17 cellular contexts compared by ENCODE assay signal in genomic region chr12:119826661-119827435, GRCh38.
"Had no signal": no experiment of that assay in that cellular context is flagged by ENCODE, and none has a peak within 500 bp of the region (broad histone marks: within the 10 kb centered on the region; RNA-seq: fewer than 3 reads in every experiment).

No MANE protein-coding gene starts in this region.

- H3K36me3 Mint-ChIP-seq: immature natural killer cell, memory B cell had no signal

- H3K27ac ChIP-seq: breast epithelium, coronary artery, pancreas, spleen had no signal

- H3K9me3 Mint-ChIP-seq: activated CD4-positive, alpha-beta T cell treated with anti-CD3 and anti-CD28 coated beads, Interleukin-2, amount 10 ng/mL, durations not matched to agents 24 days and 14 days; activated naive CD4-positive, alpha-beta T cell treated with anti-CD3 and anti-CD28 coated beads, Interleukin-2, amount 10 ng/mL, durations not matched to agents 7 days and 5 days; activated T-cell treated with anti-CD3 and anti-CD28 coated beads, Interleukin-2, amount 50 U/mL, for 24 hours; immature natural killer cell; memory B cell had no signal

- H3K4me1 ChIP-seq: breast epithelium, spleen had no signal

- H3K27ac Mint-ChIP-seq: activated CD4-positive, alpha-beta T cell treated with anti-CD3 and anti-CD28 coated beads, Interleukin-2, amount 10 ng/mL, durations not matched to agents 24 days and 14 days; activated CD8-positive, alpha-beta T cell treated with anti-CD3 and anti-CD28 coated beads, Interleukin-2, amount 10 ng/mL, durations not matched to agents 7 days and 5 days; activated naive CD4-positive, alpha-beta T cell treated with anti-CD3 and anti-CD28 coated beads, Interleukin-2, amount 10 ng/mL, durations not matched to agents 7 days and 5 days; activated naive CD8-positive, alpha-beta T cell treated with anti-CD3 and anti-CD28 coated beads, Interleukin-2, amount 50 U/mL, for 24 hours; activated T-cell treated with anti-CD3 and anti-CD28 coated beads, Interleukin-2, amount 50 U/mL, for 24 hours; immature natural killer cell; memory B cell; naive thymus-derived CD4-positive, alpha-beta T cell; stimulated activated naive B cell treated with anti-CD40 and anti-IgM and Interleukin-4, amounts not matched to agents 10 μg/mL and 1 μg/mL and 100 μg/mL, for 72 hours had no signal

- H3K4me3 ChIP-seq: breast epithelium, coronary artery, pancreas, spleen had no signal

- FAIRE-seq: endometrium, pancreas had no signal

- H3K4me3 Mint-ChIP-seq: activated CD4-positive, alpha-beta T cell treated with anti-CD3 and anti-CD28 coated beads, Interleukin-2, amount 10 ng/mL, durations not matched to agents 24 days and 14 days; activated CD8-positive, alpha-beta T cell treated with anti-CD3 and anti-CD28 coated beads, Interleukin-2, amount 10 ng/mL, durations not matched to agents 7 days and 5 days; activated naive CD4-positive, alpha-beta T cell treated with anti-CD3 and anti-CD28 coated beads, Interleukin-2, amount 10 ng/mL, durations not matched to agents 7 days and 5 days; activated naive CD8-positive, alpha-beta T cell treated with anti-CD3 and anti-CD28 coated beads, Interleukin-2, amount 50 U/mL, for 24 hours; activated T-cell treated with anti-CD3 and anti-CD28 coated beads, Interleukin-2, amount 50 U/mL, for 24 hours; immature natural killer cell; memory B cell; naive thymus-derived CD4-positive, alpha-beta T cell; stimulated activated naive B cell treated with anti-CD40 and anti-IgM and Interleukin-4, amounts not matched to agents 10 μg/mL and 1 μg/mL and 100 μg/mL, for 72 hours had no signal

- ATAC-seq: activated CD8-positive, alpha-beta T cell treated with anti-CD3 and anti-CD28 coated beads, Interleukin-2, amount 10 ng/mL, durations not matched to agents 7 days and 5 days; activated naive CD8-positive, alpha-beta T cell treated with anti-CD3 and anti-CD28 coated beads, Interleukin-2, amount 50 U/mL, for 24 hours; naive thymus-derived CD4-positive, alpha-beta T cell; pancreas; sciatic nerve had no signal

- DNase-seq: activated CD4-positive, alpha-beta T cell treated with anti-CD3 and anti-CD28 coated beads, Interleukin-2, amount 10 ng/mL, durations not matched to agents 24 days and 14 days; activated CD4-positive, CD25-positive, alpha-beta regulatory T cell; activated CD8-positive, alpha-beta T cell treated with anti-CD3 and anti-CD28 coated beads, Interleukin-2, amount 10 ng/mL, durations not matched to agents 7 days and 5 days; activated naive CD4-positive, alpha-beta T cell treated with anti-CD3 and anti-CD28 coated beads, Interleukin-2, amount 10 ng/mL, durations not matched to agents 7 days and 5 days; activated naive CD8-positive, alpha-beta T cell treated with anti-CD3 and anti-CD28 coated beads, Interleukin-2, amount 50 U/mL, for 24 hours; activated T-cell treated with anti-CD3 and anti-CD28 coated beads, Interleukin-2, amount 50 U/mL, for 24 hours; aorta; immature natural killer cell; naive thymus-derived CD4-positive, alpha-beta T cell; pancreas; spleen; stimulated activated naive B cell treated with anti-CD40 and anti-IgM and Interleukin-4, amounts not matched to agents 10 μg/mL and 1 μg/mL and 100 μg/mL, for 72 hours had no signal

- H3K36me3 ChIP-seq: breast epithelium, pancreas had no signal

- H3K27me3 Mint-ChIP-seq: activated CD4-positive, alpha-beta T cell treated with anti-CD3 and anti-CD28 coated beads, Interleukin-2, amount 10 ng/mL, durations not matched to agents 24 days and 14 days; activated naive CD4-positive, alpha-beta T cell treated with anti-CD3 and anti-CD28 coated beads, Interleukin-2, amount 10 ng/mL, durations not matched to agents 7 days and 5 days; activated naive CD8-positive, alpha-beta T cell treated with anti-CD3 and anti-CD28 coated beads, Interleukin-2, amount 50 U/mL, for 24 hours; activated T-cell treated with anti-CD3 and anti-CD28 coated beads, Interleukin-2, amount 50 U/mL, for 24 hours; memory B cell; naive thymus-derived CD4-positive, alpha-beta T cell; stimulated activated naive B cell treated with anti-CD40 and anti-IgM and Interleukin-4, amounts not matched to agents 10 μg/mL and 1 μg/mL and 100 μg/mL, for 72 hours had no signal

- H3K9me3 ChIP-seq: breast epithelium, pancreas had no signal

- H3K27me3 ChIP-seq: breast epithelium, pancreas, spleen had no signal

- H3K4me1 Mint-ChIP-seq: activated naive CD4-positive, alpha-beta T cell treated with anti-CD3 and anti-CD28 coated beads, Interleukin-2, amount 10 ng/mL, durations not matched to agents 7 days and 5 days; immature natural killer cell; memory B cell had no signal
